8 cellular contexts compared by ENCODE assay signal in genomic region chr7:65750511-65751344, GRCh38.
A peak's percentile ranks its signal among the peaks of the same experiment; 100 is the strongest.
DNase-seq lines count a peak whose midpoint lies in the region; ATAC-seq and TF ChIP-seq lines count a peak whose summit lies in the region.

No MANE protein-coding gene starts in this region.

- TF ChIP-seq POLR2A in erythroblast (IDR thresholded peaks at IDR 0.05; ENCODE audit: low read length) = peak; percentile 84

- peak overlapping the region; percentile 87 for H3K9ac ChIP-seq in mucosa of stomach (ENCODE audit: low read length)

- H3K4me3 ChIP-seq in Jurkat, Clone E6-1 (ENCODE audit: low read length) = peak overlapping the region; percentile 99
- peak overlapping the region; percentile 96 for H3K4me3 ChIP-seq in mucosa of stomach (ENCODE audit: low read length)

- H3K36me3 ChIP-seq in mucosa of stomach (ENCODE audit: control insufficient read depth, insufficient read depth, low read length) = no peaks in the 10 kb centered on the region

- H3K9me3 ChIP-seq in mucosa of stomach (ENCODE audit: control insufficient read depth, low read length) = no peaks in the 10 kb centered on the region

- peaks cover 12% of the 10 kb centered on the region for H3K4me1 ChIP-seq in mucosa of stomach (ENCODE audit: control insufficient read depth, insufficient read depth, low read length)

- no peaks in the 10 kb centered on the region for H3K27me3 ChIP-seq in mucosa of stomach (ENCODE audit: control insufficient read depth, insufficient read depth, low read length)

- DNase-seq in DMS53 treated with DMSO at 0.1 percent for 48 hours (lab: John Stamatoyannopoulos, UW; ENCODE audit: unreplicated experiment) (peak; percentile 93), OCI-M2 (lab: John Stamatoyannopoulos, UW; ENCODE audit: unreplicated experiment) (peak; percentile 48), erythroblast (lab: John Stamatoyannopoulos, UW) (peak; percentile 91 to 95)
- DNase-seq in Jurkat, Clone E6-1 (ENCODE audit: low read depth, low spot score) = peak; percentile 82
- peak; percentile 89 for DNase-seq in activated T-cell treated with anti-CD3 and anti-CD28 coated beads, Interleukin-2, amount 50 U/mL, for 1 hour
- DNase-seq in stimulated activated CD8-positive, alpha-beta memory T cell treated with anti-CD3 and anti-CD28 coated beads, Interleukin-4, amount 100 ng/mL, for 48 hours = peak; percentile 90

- ATAC-seq in GM21723 (IDR thresholded peaks at IDR 0.05; ENCODE audit: unreplicated experiment) = peak; percentile 98

Comparison
In these comparisons a context has a peak if more than half of its experiments do, and no peak if none do; other contexts are left out.
1. Peak in every context shown above with its lines: DNase-seq, ATAC-seq and H3K4me3 ChIP-seq.